1 cellular context compared by ENCODE assay signal in genomic region chr9:111937781-111938426, GRCh38.
A peak's percentile ranks its signal among the peaks of the same experiment; 100 is the strongest.
TF ChIP-seq lines count a peak whose summit lies in the region.

No MANE protein-coding gene starts in this region.

TF ChIP-seq in K562, 482 proteins besides CTCF, POLR2A, EP300 and RAD21 (continued from another document):
- no peak for TF ChIP-seq PBX2 (CRISPR knock-in tag; IDR thresholded peaks at IDR 0.05; ENCODE audit: low read depth)
- peak; percentile 73 for TF ChIP-seq PBX2 (tag; conservative IDR thresholded peaks at IDR 0.05; ENCODE audit: low read depth)
- 0 out of 2 replicates have a peak, but pooled peaks have one; percentile 7 for TF ChIP-seq SPI1 (IDR thresholded peaks at IDR 0.05; ENCODE audit: borderline replicate concordance, low read depth, low read length)
- TF ChIP-seq MAZ (CRISPR knock-in tag; conservative IDR thresholded peaks at IDR 0.05 in 1 of 2, IDR thresholded peaks at IDR 0.05 in 1 of 2): no peak
- no peak for TF ChIP-seq ZNF766 (CRISPR knock-in tag; conservative IDR thresholded peaks at IDR 0.05)
- peak in 1 of 3 experiments; percentile 49 for TF ChIP-seq YY1 (IDR thresholded peaks at IDR 0.05; ENCODE audit: borderline replicate concordance in 1 of 3, control insufficient read depth in 1 of 3, extremely low read depth in 1 of 3, insufficient read depth in 3 of 3, insufficient read length in 1 of 3, insufficient replicate concordance in 2 of 3, low read depth in 1 of 3, low read length in 2 of 3)
- TF ChIP-seq GABPA (tag; conservative IDR thresholded peaks at IDR 0.05; ENCODE audit: low read depth): 0 out of 2 replicates have a peak, but pooled peaks have one; percentile 28
- TF ChIP-seq PKNOX1 (IDR thresholded peaks at IDR 0.05): peak; percentile 33; the same call in 1 of the 2 replicates
- TF ChIP-seq VEZF1 (CRISPR knock-in tag; IDR thresholded peaks at IDR 0.05): peak; percentile 20; the same call in 1 of the 2 replicates
- peak; percentile 49 for TF ChIP-seq EGR1 (conservative IDR thresholded peaks at IDR 0.05)
- peak; percentile 75 for TF ChIP-seq MEIS2 (IDR thresholded peaks at IDR 0.05; ENCODE audit: partially characterized antibody)
